In the genomic region with DNA sequence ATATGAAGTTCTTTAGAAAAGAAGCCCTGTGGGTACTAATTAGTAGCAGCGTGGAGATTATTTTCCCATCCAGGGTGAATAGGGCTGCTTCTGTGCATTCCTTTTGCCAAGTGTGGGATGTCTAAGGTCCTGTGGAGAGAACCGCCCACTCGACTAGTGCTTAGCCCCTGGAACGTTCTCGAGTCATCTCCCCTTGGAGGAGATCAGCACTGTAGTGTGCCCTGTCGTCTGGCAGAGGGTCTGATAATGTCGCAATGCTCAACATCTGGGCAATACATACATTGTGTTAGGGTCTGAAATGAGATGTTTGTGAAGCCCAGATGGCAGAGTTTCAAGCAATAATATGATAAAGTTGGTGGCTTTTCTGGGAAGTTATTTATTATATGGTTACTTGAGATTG, we compare ENCODE assay signal across 10 cellular contexts.
DNase-seq lines count a peak whose midpoint lies in the region; ATAC-seq and TF ChIP-seq lines count a peak whose summit lies in the region.
"Had no signal": no experiment of that assay in that cellular context is flagged by ENCODE, and none has a peak within 500 bp of the region (broad histone marks: within the 10 kb centered on the region; RNA-seq: fewer than 3 reads in every experiment).

No MANE protein-coding gene starts in this region.

- H3K4me3 Mint-ChIP-seq in CD8-positive, alpha-beta memory T cell, result peak overlapping the region; percentile 78 to 87 (median 84)

- ATAC-seq in sciatic nerve (peak; percentile 66), GM18909 (IDR thresholded peaks at IDR 0.05; ENCODE audit: poor library complexity, unreplicated experiment) (no peak), GM21447 (IDR thresholded peaks at IDR 0.05; ENCODE audit: unreplicated experiment) (no peak)

- H3K4me1 Mint-ChIP-seq in CD8-positive, alpha-beta memory T cell, result peaks cover 30 to 32% (median 31%) of the 10 kb centered on the region in 3 donors

- no peaks in the 10 kb centered on the region for H3K9me3 ChIP-seq in CD8-positive, alpha-beta memory T cell (ENCODE audit: low read length)
- H3K9me3 ChIP-seq in esophagus squamous epithelium, result no peaks in the 10 kb centered on the region
- H3K9me3 ChIP-seq in A673 (ENCODE audit: low read depth, low read length, poor library complexity, severe bottlenecking), result no peaks in the 10 kb centered on the region

- H3K4me3 ChIP-seq in CD8-positive, alpha-beta memory T cell (ENCODE audit: low read length), result peak overlapping the region; percentile 35
- H3K4me3 ChIP-seq in esophagus squamous epithelium, result peak overlapping the region in 3 of 4 donors; percentile 26 to 38 (median 28)
- no peak overlapping the region for H3K4me3 ChIP-seq in A673 (ENCODE audit: low read depth, low read length, poor library complexity, severe bottlenecking)

- H3K9me3 Mint-ChIP-seq in CD8-positive, alpha-beta memory T cell, result no peaks in the 10 kb centered on the region

- 35 to 38% methylated on average over 5 to 7 of the region's 7 CpGs for WGBS in esophagus squamous epithelium, 2 donors

- H3K27me3 ChIP-seq in CD8-positive, alpha-beta memory T cell (ENCODE audit: insufficient read depth, low read length, poor library complexity, severe bottlenecking), result no peaks in the 10 kb centered on the region
- H3K27me3 ChIP-seq in esophagus squamous epithelium (no peaks in the 10 kb centered on the region), A673 (replicated peaks; ENCODE audit: insufficient read depth, low read depth, low read length, poor library complexity) (no peaks in the 10 kb centered on the region)

- TF ChIP-seq POLR2A in esophagus squamous epithelium (IDR thresholded peaks at IDR 0.05), result no peak

- intact Hi-C loops in esophagus squamous epithelium (cut with DNase I) (no loop called here), sciatic nerve (cut with DNase I) (no loop called here), A673 (cut with micrococcal nuclease; ENCODE audit: unreplicated experiment) (no loop called here)

- H3K27me3 Mint-ChIP-seq in CD8-positive, alpha-beta memory T cell, result peaks cover 0 to 3% of the 10 kb centered on the region in 2 donors

- CTCF ChIA-PET in CD8-positive, alpha-beta memory T cell (lab: Charles Lee), result interaction anchor here (1.6 kb wide), 1 partner anchor 16 kb away, joined by 4 read pairs; no protein-coding TSS in a partner anchor
- CTCF ChIA-PET in A673 (lab: Charles Lee), result no interaction called here

- BruUV-seq in A673 (replicated peaks; lab: Mats Ljungman, UMichigan), result no TSS peak

- peak overlapping the region; percentile 29 to 97 (median 76) for H3K27ac Mint-ChIP-seq in CD8-positive, alpha-beta memory T cell

- no peaks in the 10 kb centered on the region for H3K36me3 ChIP-seq in CD8-positive, alpha-beta memory T cell (ENCODE audit: insufficient read depth, low read length)
- no peaks in the 10 kb centered on the region for H3K36me3 ChIP-seq in esophagus squamous epithelium
- no peaks in the 10 kb centered on the region for H3K36me3 ChIP-seq in A673 (ENCODE audit: insufficient read depth, low read length, poor library complexity, severe bottlenecking)

- peaks cover 0 to under 1% (median 0%) of the 10 kb centered on the region in 3 donors for H3K36me3 Mint-ChIP-seq in CD8-positive, alpha-beta memory T cell

- POLR2A ChIA-PET in CD8-positive, alpha-beta memory T cell (lab: Charles Lee), result no interaction called here
- POLR2A ChIA-PET in A673 (lab: Charles Lee; ENCODE audit: low non-redundant PET), result no interaction called here

- TF ChIP-seq CTCF in esophagus squamous epithelium (IDR thresholded peaks at IDR 0.05), result no peak
- no peak for TF ChIP-seq CTCF in A673 (conservative IDR thresholded peaks at IDR 0.05; ENCODE audit: low read depth, low read length)

- H3K27ac ChIP-seq in CD8-positive, alpha-beta memory T cell (ENCODE audit: low read depth, low read length), result no peak overlapping the region
- H3K27ac ChIP-seq in esophagus squamous epithelium (peak overlapping the region in 3 of 4 donors; percentile 59 to 62 (median 60)), A673 (ENCODE audit: low read depth, low read length, poor library complexity, severe bottlenecking) (no peak overlapping the region)

- no peak for DNase-seq in CD8-positive, alpha-beta memory T cell
- DNase-seq in NCI-H69 (lab: John Stamatoyannopoulos, UW) (peak; percentile 58), esophagus squamous epithelium (lab: John Stamatoyannopoulos, UW) (no peak), sciatic nerve (ENCODE audit: low spot score) (no peak), RPMI8226 (no peak), A673 (ENCODE audit: low spot score) (no peak)
- DNase-seq: DMS53, NCI-H345 had no signal

- H3K4me1 ChIP-seq in CD8-positive, alpha-beta memory T cell (ENCODE audit: insufficient read depth, low read length), result peaks cover 23% of the 10 kb centered on the region
- peaks cover 0 to 47% (median 0%) of the 10 kb centered on the region in 3 donors for H3K4me1 ChIP-seq in esophagus squamous epithelium
- H3K4me1 ChIP-seq in A673 (ENCODE audit: insufficient read depth, low read length, poor library complexity, severe bottlenecking), result peaks cover 3% of the 10 kb centered on the region

Comparison
In these comparisons a context has a peak if more than half of its experiments do, and no peak if none do; other contexts are left out.
1. H3K27ac ChIP-seq: peak in esophagus squamous epithelium (3 of 4); none in CD8-positive, alpha-beta memory T cell (single experiment) and A673 (single experiment).